8 cellular contexts compared by ENCODE assay signal in the genomic region with DNA sequence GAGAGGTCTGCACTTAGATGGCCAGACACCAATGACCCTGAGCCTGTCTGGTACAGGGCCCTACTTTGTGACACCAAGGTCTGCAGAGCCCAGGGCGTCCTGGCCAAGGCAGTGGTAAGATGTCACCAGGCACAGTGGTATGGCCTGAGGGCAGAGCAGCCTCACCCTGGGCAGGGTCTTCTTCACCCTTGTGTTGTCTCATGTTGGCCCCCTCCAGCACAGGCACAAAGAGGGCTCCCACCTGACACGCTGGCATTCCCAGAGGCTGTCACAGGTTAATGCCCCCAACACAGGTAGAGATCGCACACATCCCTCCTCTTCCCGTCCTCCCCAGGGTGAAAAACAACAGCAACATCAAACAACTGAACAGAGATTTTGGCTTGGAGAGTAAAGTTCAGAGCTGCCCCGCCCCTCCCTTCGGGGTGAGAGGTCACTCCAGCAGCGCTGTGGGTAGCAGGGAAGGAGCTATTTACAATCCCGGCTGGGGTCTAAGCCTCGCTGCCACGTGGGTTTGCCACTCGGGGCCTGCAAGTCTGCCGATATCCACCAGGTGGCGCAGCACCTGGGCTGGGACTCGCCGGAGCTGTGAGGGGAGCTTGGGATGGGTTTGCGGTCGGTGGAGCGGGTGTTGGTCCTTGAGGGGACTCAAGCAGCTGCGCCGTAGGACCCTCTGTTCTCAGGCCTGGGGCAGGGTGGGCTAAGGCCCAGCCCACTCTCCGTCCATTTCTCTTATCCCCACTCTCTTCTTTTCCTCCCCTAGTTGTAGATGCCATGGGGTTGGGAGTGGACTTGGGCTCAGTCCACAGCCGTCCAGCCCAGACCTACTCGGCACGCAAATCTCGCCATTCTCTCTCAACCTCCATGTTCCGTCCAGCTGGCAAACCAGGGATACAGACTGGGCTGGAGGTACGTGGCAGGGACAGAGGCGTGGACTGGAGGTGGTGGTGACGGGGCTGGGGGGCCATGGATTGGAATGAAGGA. TPM values are rescaled to one million over a fixed set of nuclear protein-coding genes. Genes with fewer than 3 reads are reported as not detected.
A peak's percentile ranks its signal among the peaks of the same experiment; 100 is the strongest.
DNase-seq lines count a peak whose midpoint lies in the region; ATAC-seq and TF ChIP-seq lines count a peak whose summit lies in the region.

No MANE protein-coding gene starts in this region.

- ATAC-seq in HG02759 (IDR thresholded peaks at IDR 0.05; ENCODE audit: unreplicated experiment), result no peak

- DNase-seq in AG20443 (ENCODE audit: low spot score) (peak; percentile 86), HCEC 1CT (peak; percentile 35), NCI-H526 treated with DMSO at 0.1 percent for 48 hours (lab: John Stamatoyannopoulos, UW) (peak; percentile 83), coronary artery (ENCODE audit: low spot score) (peak; percentile 83), lower leg skin (ENCODE audit: low spot score in 2 of 2) (peak; percentile 66 to 95)
- peak; percentile 80 for DNase-seq in activated CD4-positive, alpha-beta T cell treated with anti-CD3 and anti-CD28 coated beads, Interleukin-2, amount 50 U/mL, for 1 hour
- DNase-seq in stimulated activated CD4-positive, alpha-beta T cell treated with anti-CD3 and anti-CD28 coated beads, TNF-alpha, amount 100 ng/mL, for 48 hours (ENCODE audit: low read depth in 3 of 3), result peak; percentile 68 to 80 (median 73)

- TF ChIP-seq CTCF in coronary artery (IDR thresholded peaks at IDR 0.05) (peak; percentile 96), lower leg skin (IDR thresholded peaks at IDR 0.05) (peak in 1 of 3 donors; percentile 78)

- intact Hi-C loops in lower leg skin (cut with DNase I; ENCODE audit: low total_unique reads), result loop anchor here (2.0 kb wide), 1 partner anchor 77 kb away; no protein-coding TSS in a partner anchor

- TF ChIP-seq POLR2A in lower leg skin (IDR thresholded peaks at IDR 0.05), result no peak

- no peak overlapping the region for H3K27ac ChIP-seq in coronary artery

- 16 to 22% methylated on average over 27 to 29 of the region's 29 CpGs for WGBS in lower leg skin, 2 donors

- H3K4me3 ChIP-seq in coronary artery, result no peak overlapping the region
- H3K4me3 ChIP-seq in lower leg skin (ENCODE audit: low read depth, poor library complexity, severe bottlenecking), result no peak overlapping the region

RNA-seq across cellular contexts. Expression of a gene that starts 12.7 kb away (rescaled TPM):
- total RNA-seq in lower leg skin, result 100 to 1,000 TPM; 111 to 150 (median 129) TPM

RNA-seq across cellular contexts. Expression of a gene that starts 27.8 kb away (rescaled TPM):
- 10 to 100 TPM; 29.5 to 66.6 (median 52.9) TPM for total RNA-seq in lower leg skin

RNA-seq across cellular contexts. Expression of a gene that starts 36.3 kb away (rescaled TPM):
- total RNA-seq in lower leg skin, result 100 to 1,000 TPM; 125 to 235 (median 185) TPM

RNA-seq across cellular contexts. Expression of a gene that starts 40.2 kb away (rescaled TPM):
- total RNA-seq in lower leg skin, result 100 to 1,000 TPM; 232 to 289 (median 279) TPM

RNA-seq across cellular contexts. Expression of a gene that starts 44.3 kb away (rescaled TPM):
- 10 to 100 TPM; 33.3 to 59.4 (median 43.7) TPM for total RNA-seq in lower leg skin

Comparison
In these comparisons a context has a peak if more than half of its experiments do, and no peak if none do; other contexts are left out.
1. DNase-seq: peak in every context shown above with its lines; median percentile 86 in AG20443; 83 in NCI-H526 treated with DMSO at 0.1 percent for 48 hours; 83 in coronary artery; 80 in lower leg skin; 80 in activated CD4-positive, alpha-beta T cell treated with anti-CD3 and anti-CD28 coated beads, Interleukin-2, amount 50 U/mL, for 1 hour; 73 in stimulated activated CD4-positive, alpha-beta T cell treated with anti-CD3 and anti-CD28 coated beads, TNF-alpha, amount 100 ng/mL, for 48 hours; 35 in HCEC 1CT.